Comparison of ENCODE assay signal across 13 cellular contexts in genomic region chr3:152915695-152916094, GRCh38.
DNase-seq lines count a peak whose midpoint lies in the region; ATAC-seq and TF ChIP-seq lines count a peak whose summit lies in the region.
"Had no signal": no experiment of that assay in that cellular context is flagged by ENCODE, and none has a peak within 500 bp of the region (broad histone marks: within the 10 kb centered on the region; RNA-seq: fewer than 3 reads in every experiment).

No MANE protein-coding gene starts in this region.

- no peak overlapping the region for H2BK120ac ChIP-seq in mesendoderm (ENCODE audit: low read depth, low read length)

- H2BK15ac ChIP-seq in mesendoderm (replicated peaks; ENCODE audit: low read depth): no peak overlapping the region

- no peak overlapping the region for H3K27ac Mint-ChIP-seq in glutamatergic neuron (ENCODE audit: unreplicated experiment)
- H3K27ac Mint-ChIP-seq: CD4-positive, alpha-beta memory T cell; H9 had no signal

- H3K4me3 ChIP-seq in epithelial cell of esophagus (ENCODE audit: low read length) (no peak overlapping the region), mesendoderm (ENCODE audit: low read length) (no peak overlapping the region)

- no peaks in the 10 kb centered on the region for H3K27me3 ChIP-seq in mesendoderm (ENCODE audit: insufficient read depth, low read length, poor library complexity)
- H3K27me3 ChIP-seq: BE2C had no signal

- no peak overlapping the region for H3K56ac ChIP-seq in mesendoderm (ENCODE audit: low read length)

- no peak overlapping the region for H3K27ac ChIP-seq in mesendoderm (ENCODE audit: low read depth, low read length)
- H3K27ac ChIP-seq: C4-2B had no signal

- DNase-seq in NCI-H82 treated with DMSO at 0.1 percent for 48 hours (lab: John Stamatoyannopoulos, UW; ENCODE audit: unreplicated experiment) (peak; percentile 40), epithelial cell of esophagus (ENCODE audit: low read depth) (peak; percentile 31), mesendoderm (peak; percentile 11), NCI-H2227 (lab: John Stamatoyannopoulos, UW; ENCODE audit: unreplicated experiment) (no peak), glutamatergic neuron (no peak), left lobe of liver (ENCODE audit: low spot score) (no peak), DMS114 treated with DMSO at 0.1 percent for 48 hours (lab: John Stamatoyannopoulos, UW; ENCODE audit: unreplicated experiment) (no peak)
- DNase-seq: BE2C; CD4-positive, alpha-beta memory T cell; DMS53; GOT3; H9 had no signal

- H3K4ac ChIP-seq in mesendoderm (ENCODE audit: low read depth, low read length): no peak overlapping the region

- H3K27me3 Mint-ChIP-seq in glutamatergic neuron (ENCODE audit: unreplicated experiment): no peaks in the 10 kb centered on the region

- no peaks in the 10 kb centered on the region for H3K79me2 ChIP-seq in mesendoderm (ENCODE audit: control insufficient read depth, insufficient read depth, low read length)

- no peak overlapping the region for H3K4me3 Mint-ChIP-seq in glutamatergic neuron (ENCODE audit: unreplicated experiment)
- H3K4me3 Mint-ChIP-seq: CD4-positive, alpha-beta memory T cell; H9 had no signal

- H3K79me1 ChIP-seq in mesendoderm (ENCODE audit: low read length): no peaks in the 10 kb centered on the region

- no peaks in the 10 kb centered on the region for H3K4me1 ChIP-seq in mesendoderm (ENCODE audit: control insufficient read depth, low read depth, low read length)
- H3K4me1 ChIP-seq: BE2C had no signal

- H3K4me2 ChIP-seq in mesendoderm (ENCODE audit: low read length): no peak overlapping the region

- no peaks in the 10 kb centered on the region for H3K36me3 Mint-ChIP-seq in glutamatergic neuron (ENCODE audit: unreplicated experiment)
- H3K36me3 Mint-ChIP-seq: CD4-positive, alpha-beta memory T cell had no signal

- no peak overlapping the region for H4K8ac ChIP-seq in mesendoderm (ENCODE audit: low read depth, low read length)

- no peaks in the 10 kb centered on the region for H3K4me1 Mint-ChIP-seq in glutamatergic neuron (ENCODE audit: low read depth, unreplicated experiment)
- H3K4me1 Mint-ChIP-seq: CD4-positive, alpha-beta memory T cell; H9 had no signal

- no peak overlapping the region for H3K9ac ChIP-seq in mesendoderm (ENCODE audit: low read length)

- no peak overlapping the region for H2BK5ac ChIP-seq in mesendoderm (ENCODE audit: low read length)

- H3K18ac ChIP-seq in mesendoderm (ENCODE audit: low read length): no peak overlapping the region

- ATAC-seq in left lobe of liver: no peak

- H3K9me3 Mint-ChIP-seq in glutamatergic neuron (ENCODE audit: unreplicated experiment): no peaks in the 10 kb centered on the region
- H3K9me3 Mint-ChIP-seq: H9 had no signal

- H2AK5ac ChIP-seq in mesendoderm (ENCODE audit: low read length): no peak overlapping the region

- WGBS in mesendoderm (ENCODE audit: extremely low coverage, insufficient coverage, low lambda C conversion rate): no CpG with 5 or more reads among the region's 3 CpGs

- no peak overlapping the region for H4K5ac ChIP-seq in mesendoderm (ENCODE audit: low read length)

- no peak for TF ChIP-seq CTCF in epithelial cell of esophagus (IDR thresholded peaks at IDR 0.05; ENCODE audit: insufficient read depth, low read depth, low read length, missing control alignments)
- no peak for TF ChIP-seq CTCF in glutamatergic neuron (IDR thresholded peaks at IDR 0.05; ENCODE audit: partially characterized antibody, unreplicated experiment)

- H3K36me3 ChIP-seq in mesendoderm (ENCODE audit: control insufficient read depth, insufficient read depth, low read length): no peaks in the 10 kb centered on the region
- H3K36me3 ChIP-seq: BE2C had no signal

- no peak overlapping the region for H3K23ac ChIP-seq in mesendoderm (ENCODE audit: low read length)

Comparison
In these comparisons a context has a peak if more than half of its experiments do, and no peak if none do; other contexts are left out.
1. DNase-seq: peak in NCI-H82 treated with DMSO at 0.1 percent for 48 hours (single experiment), epithelial cell of esophagus (single experiment) and mesendoderm (single experiment); none in NCI-H2227 (single experiment), glutamatergic neuron (single experiment), left lobe of liver (single experiment) and DMS114 treated with DMSO at 0.1 percent for 48 hours (single experiment).